1 cellular context compared by ENCODE assay signal in genomic region chr21:17548262-17548661, GRCh38.
TF ChIP-seq lines count a peak whose summit lies in the region.

No MANE protein-coding gene starts in this region.

TF ChIP-seq in WTC11, 78 proteins besides CTCF, POLR2A, EP300 and RAD21 (continued from another document):
- TF ChIP-seq ZBTB43 (CRISPR knock-in tag; IDR thresholded peaks at IDR 0.05), result no peak
- no peak for TF ChIP-seq ZNF512 (CRISPR knock-in tag; IDR thresholded peaks at IDR 0.05; ENCODE audit: borderline replicate concordance)
- no peak for TF ChIP-seq MAX (CRISPR knock-in tag; IDR thresholded peaks at IDR 0.05)
- TF ChIP-seq ESRRA (CRISPR knock-in tag; IDR thresholded peaks at IDR 0.05; ENCODE audit: borderline replicate concordance), result no peak
- TF ChIP-seq FOXP4 (CRISPR knock-in tag; IDR thresholded peaks at IDR 0.05), result no peak
- TF ChIP-seq TEAD4 (CRISPR knock-in tag; IDR thresholded peaks at IDR 0.05), result no peak
- no peak for TF ChIP-seq ZNF281 (CRISPR knock-in tag; IDR thresholded peaks at IDR 0.05)
- TF ChIP-seq RORB (CRISPR knock-in tag; IDR thresholded peaks at IDR 0.05), result no peak
- no peak for TF ChIP-seq ATF1 (CRISPR knock-in tag; IDR thresholded peaks at IDR 0.05)
- TF ChIP-seq SP1 (CRISPR knock-in tag; conservative IDR thresholded peaks at IDR 0.05), result no peak
- TF ChIP-seq ZNF121 (CRISPR knock-in tag; IDR thresholded peaks at IDR 0.05), result no peak
TF ChIP-seq in WTC11: peak in this region for 0.
